ENCODE assay signal across 9 cellular contexts in the genomic region with DNA sequence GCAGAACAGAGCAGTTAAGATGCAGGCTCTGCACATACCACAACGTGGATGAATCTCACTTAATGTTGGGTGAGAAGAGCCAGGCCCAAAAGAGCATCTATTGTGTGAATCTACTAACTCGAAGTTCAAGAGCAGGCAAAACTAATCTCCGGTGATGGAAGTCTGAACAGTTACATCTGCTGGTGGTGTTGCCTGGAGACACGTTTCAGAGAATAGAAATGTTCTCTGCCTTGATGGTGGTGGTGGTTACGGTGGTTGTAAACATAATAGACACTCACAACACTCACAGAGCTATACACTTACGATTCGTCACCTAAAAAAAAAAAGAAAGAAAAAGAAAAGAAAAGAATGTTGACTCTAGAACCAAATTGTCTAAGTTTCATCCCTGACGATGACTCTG.
DNase-seq lines count a peak whose midpoint lies in the region; ATAC-seq lines count a peak whose summit lies in the region.
"Had no signal": no experiment of that assay in that cellular context is flagged by ENCODE, and none has a peak within 500 bp of the region (broad histone marks: within the 10 kb centered on the region; RNA-seq: fewer than 3 reads in every experiment).

No MANE protein-coding gene starts in this region.

- H3K27ac Mint-ChIP-seq in activated T-cell treated with anti-CD3 and anti-CD28 coated beads, Interleukin-2, amount 50 U/mL, for 72 hours, result peak overlapping the region; percentile 26
- H3K27ac Mint-ChIP-seq in activated T-helper 2 cell treated with anti-CD3 and anti-CD28 coated beads, Interferon-gamma antibody, Interleukin-2, Interleukin-4, amounts not matched to agents 10 μg/mL and 5 μg/mL and 100 μg/mL, durations not matched to agents 14 hours and 24 hours and 36 hours, result peak overlapping the region; percentile 84
- H3K27ac Mint-ChIP-seq in stimulated activated naive CD8-positive, alpha-beta T cell treated with anti-CD3 and anti-CD28 coated beads, Interleukin-15, amount 100 ng/mL, for 72 hours, result peak overlapping the region in 1 of 2 donors; percentile 82

- no peak for ATAC-seq in activated T-cell treated with anti-CD3 and anti-CD28 coated beads, Interleukin-2, amount 50 U/mL, for 72 hours (replicated peaks in 1 of 2)
- peak; percentile 23 for ATAC-seq in HG02885 (IDR thresholded peaks at IDR 0.05; ENCODE audit: poor library complexity, unreplicated experiment)
- peak; percentile 14 for ATAC-seq in stimulated activated naive CD8-positive, alpha-beta T cell treated with anti-CD3 and anti-CD28 coated beads, Interleukin-15, amount 100 ng/mL, for 72 hours

- no peaks in the 10 kb centered on the region for H3K27me3 Mint-ChIP-seq in activated T-cell treated with anti-CD3 and anti-CD28 coated beads, Interleukin-2, amount 50 U/mL, for 72 hours (ENCODE audit: low read depth)
- H3K27me3 Mint-ChIP-seq in activated T-helper 2 cell treated with anti-CD3 and anti-CD28 coated beads, Interferon-gamma antibody, Interleukin-2, Interleukin-4, amounts not matched to agents 10 μg/mL and 5 μg/mL and 100 μg/mL, durations not matched to agents 14 hours and 24 hours and 36 hours (ENCODE audit: low read depth), result no peaks in the 10 kb centered on the region
- no peaks in the 10 kb centered on the region for H3K27me3 Mint-ChIP-seq in stimulated activated naive CD8-positive, alpha-beta T cell treated with anti-CD3 and anti-CD28 coated beads, Interleukin-15, amount 100 ng/mL, for 72 hours

- H3K4me1 Mint-ChIP-seq in activated T-cell treated with anti-CD3 and anti-CD28 coated beads, Interleukin-2, amount 50 U/mL, for 72 hours (ENCODE audit: low read depth), result peaks cover 63% of the 10 kb centered on the region
- peaks cover 52% of the 10 kb centered on the region for H3K4me1 Mint-ChIP-seq in activated T-helper 2 cell treated with anti-CD3 and anti-CD28 coated beads, Interferon-gamma antibody, Interleukin-2, Interleukin-4, amounts not matched to agents 10 μg/mL and 5 μg/mL and 100 μg/mL, durations not matched to agents 14 hours and 24 hours and 36 hours (ENCODE audit: low read depth)
- peaks cover 70% of the 10 kb centered on the region for H3K4me1 Mint-ChIP-seq in stimulated activated naive CD8-positive, alpha-beta T cell treated with anti-CD3 and anti-CD28 coated beads, Interleukin-15, amount 100 ng/mL, for 72 hours

- intact Hi-C loops in activated T-helper 2 cell treated with anti-CD3 and anti-CD28 coated beads, Interferon-gamma antibody, Interleukin-2, Interleukin-4, amounts not matched to agents 10 μg/mL and 5 μg/mL and 100 μg/mL, durations not matched to agents 14 hours and 24 hours and 36 hours (cut with micrococcal nuclease), result loop anchor here (5.0 kb wide), 2 partner anchors 46 to 291 kb away; no protein-coding TSS in a partner anchor

- H3K9me3 Mint-ChIP-seq in activated T-cell treated with anti-CD3 and anti-CD28 coated beads, Interleukin-2, amount 50 U/mL, for 72 hours, result peaks cover 3 to 5% of the 10 kb centered on the region in 2 donors
- peaks cover 14% of the 10 kb centered on the region for H3K9me3 Mint-ChIP-seq in activated T-helper 2 cell treated with anti-CD3 and anti-CD28 coated beads, Interferon-gamma antibody, Interleukin-2, Interleukin-4, amounts not matched to agents 10 μg/mL and 5 μg/mL and 100 μg/mL, durations not matched to agents 14 hours and 24 hours and 36 hours
- H3K9me3 Mint-ChIP-seq in stimulated activated naive CD8-positive, alpha-beta T cell treated with anti-CD3 and anti-CD28 coated beads, Interleukin-15, amount 100 ng/mL, for 72 hours, result peaks cover 4 to 19% of the 10 kb centered on the region in 2 donors

- peak overlapping the region in 1 of 2 donors; percentile 21 for H3K4me3 Mint-ChIP-seq in activated T-cell treated with anti-CD3 and anti-CD28 coated beads, Interleukin-2, amount 50 U/mL, for 72 hours
- H3K4me3 Mint-ChIP-seq in activated T-helper 2 cell treated with anti-CD3 and anti-CD28 coated beads, Interferon-gamma antibody, Interleukin-2, Interleukin-4, amounts not matched to agents 10 μg/mL and 5 μg/mL and 100 μg/mL, durations not matched to agents 14 hours and 24 hours and 36 hours (ENCODE audit: low read depth), result no peak overlapping the region
- H3K4me3 Mint-ChIP-seq in stimulated activated naive CD8-positive, alpha-beta T cell treated with anti-CD3 and anti-CD28 coated beads, Interleukin-15, amount 100 ng/mL, for 72 hours, result peak overlapping the region in 1 of 2 donors; percentile 10

- no peak for DNase-seq in activated T-cell treated with anti-CD3 and anti-CD28 coated beads, Interleukin-2, amount 50 U/mL, for 72 hours
- DNase-seq in activated T-cell treated with anti-CD3 and anti-CD28 coated beads, Interleukin-2, amount 50 U/mL, for 48 hours, result no peak
- DNase-seq in activated T-helper 2 cell treated with anti-CD3 and anti-CD28 coated beads, Interferon-gamma antibody, Interleukin-2, Interleukin-4, amounts not matched to agents 10 μg/mL and 5 μg/mL and 100 μg/mL, durations not matched to agents 14 hours and 24 hours and 36 hours (ENCODE audit: low spot score), result no peak
- no peak for DNase-seq in stimulated activated naive CD8-positive, alpha-beta T cell treated with anti-CD3 and anti-CD28 coated beads, Interleukin-15, amount 100 ng/mL, for 72 hours
- DNase-seq in COR-L47 (lab: John Stamatoyannopoulos, UW) (no peak), NCI-H446 (lab: John Stamatoyannopoulos, UW) (no peak), SKM-1 treated with dmso at 0.1 percent for 144 hours (lab: John Stamatoyannopoulos, UW; ENCODE audit: unreplicated experiment) (no peak)
- DNase-seq: NCI-H2107 had no signal

- peaks cover 3 to 15% of the 10 kb centered on the region in 2 donors for H3K36me3 Mint-ChIP-seq in activated T-cell treated with anti-CD3 and anti-CD28 coated beads, Interleukin-2, amount 50 U/mL, for 72 hours (ENCODE audit: insufficient read depth in 2 of 2)
- peaks cover 14% of the 10 kb centered on the region for H3K36me3 Mint-ChIP-seq in activated T-helper 2 cell treated with anti-CD3 and anti-CD28 coated beads, Interferon-gamma antibody, Interleukin-2, Interleukin-4, amounts not matched to agents 10 μg/mL and 5 μg/mL and 100 μg/mL, durations not matched to agents 14 hours and 24 hours and 36 hours (ENCODE audit: low read depth)

Comparison
In these comparisons a context has a peak if more than half of its experiments do, and no peak if none do; other contexts are left out.
1. ATAC-seq: peak in HG02885 (single experiment) and stimulated activated naive CD8-positive, alpha-beta T cell treated with anti-CD3 and anti-CD28 coated beads, Interleukin-15, amount 100 ng/mL, for 72 hours (single experiment); none in activated T-cell treated with anti-CD3 and anti-CD28 coated beads, Interleukin-2, amount 50 U/mL, for 72 hours (0 of 2).